Comparison of ENCODE assay signal across 7 cellular contexts in genomic region chr1:100903777-100904176, GRCh38.
"Had no signal": no experiment of that assay in that cellular context is flagged by ENCODE, and none has a peak within 500 bp of the region (broad histone marks: within the 10 kb centered on the region; RNA-seq: fewer than 3 reads in every experiment).

No MANE protein-coding gene starts in this region.

- FAIRE-seq: GM12878, GM12891, GM12892, GM18507, GM19239 had no signal

- ATAC-seq: GM12878 had no signal

- DNase-seq: GDM1, GF-D8 had no signal

- H3K4me3 ChIP-seq: GM12878 had no signal
